In genomic region chr20:19073584-19074198, GRCh38 we compare ENCODE assay signal across 11 cellular contexts.
DNase-seq lines count a peak whose midpoint lies in the region; TF ChIP-seq lines count a peak whose summit lies in the region.
"Had no signal": no experiment of that assay in that cellular context is flagged by ENCODE, and none has a peak within 500 bp of the region (broad histone marks: within the 10 kb centered on the region; RNA-seq: fewer than 3 reads in every experiment).

No MANE protein-coding gene starts in this region.

- intact Hi-C loops in esophagus squamous epithelium (cut with DNase I) = no loop called here

- H2AFZ ChIP-seq in OCI-LY1 (ENCODE audit: low read length) (no peak overlapping the region), hepatocyte (no peak overlapping the region)

- in situ Hi-C loops in ACHN (cut with HindIII; ENCODE audit: low pct_ligation_motif_present, low pct_unique_long_range_greater_than_20kb, low sequenced_read_pairs) = no loop called here

- DNase-seq in ACHN (peak; percentile 7), GM12865 (ENCODE audit: low read depth) (peak; percentile 35), hepatocyte (ENCODE audit: low spot score) (peak; percentile 34), esophagus squamous epithelium (lab: John Stamatoyannopoulos, UW) (no peak), foreskin melanocyte (no peak), kidney glomerular epithelial cell (lab: John Stamatoyannopoulos, UW) (no peak), middle frontal gyrus (ENCODE audit: extremely low spot score, low spot score) (no peak)
- DNase-seq: COR-L47, thyroid gland had no signal

- H3K9ac ChIP-seq in OCI-LY1 (ENCODE audit: low read length) = no peak overlapping the region

- no peaks in the 10 kb centered on the region for H3K4me1 ChIP-seq in OCI-LY1 (ENCODE audit: insufficient read depth, low read length, severe bottlenecking)
- no peaks in the 10 kb centered on the region for H3K4me1 ChIP-seq in hepatocyte (ENCODE audit: insufficient read depth)
- H3K4me1 ChIP-seq in esophagus squamous epithelium = no peaks in the 10 kb centered on the region
- H3K4me1 ChIP-seq: thyroid gland had no signal

- H3K9me2 ChIP-seq in OCI-LY1 (ENCODE audit: low read depth, low read length) (no peaks in the 10 kb centered on the region), hepatocyte (replicated peaks; ENCODE audit: insufficient read depth) (no peaks in the 10 kb centered on the region)

- WGBS in hepatocyte (ENCODE audit: low lambda C conversion rate, missing lambda C conversion rate) = 31% methylated on average over 2 of the region's 2 CpGs
- 60 to 62% methylated on average over 1 to 2 of the region's 2 CpGs for WGBS in esophagus squamous epithelium, 2 donors

- no peak for TF ChIP-seq POLR2A in esophagus squamous epithelium (IDR thresholded peaks at IDR 0.05)

- H3K27ac ChIP-seq in OCI-LY1 (ENCODE audit: low read depth, low read length, poor library complexity, severe bottlenecking) (no peak overlapping the region), hepatocyte (no peak overlapping the region), esophagus squamous epithelium (no peak overlapping the region)
- H3K27ac ChIP-seq: SK-N-MC, thyroid gland had no signal

- H3F3A ChIP-seq in OCI-LY1 (ENCODE audit: insufficient read depth, low read length) = no peaks in the 10 kb centered on the region

- TF ChIP-seq CTCF in GM12865 (IDR thresholded peaks at IDR 0.05; ENCODE audit: insufficient read depth, low read depth, low read length, missing control alignments) = peak; percentile 43
- TF ChIP-seq CTCF in OCI-LY1 (IDR thresholded peaks at IDR 0.05; ENCODE audit: low read length) = peak; percentile 62
- TF ChIP-seq CTCF in hepatocyte (IDR thresholded peaks at IDR 0.05; ENCODE audit: poor library complexity) = peak; percentile 40
- peak in 1 of 6 experiments; percentile 15 for TF ChIP-seq CTCF in esophagus squamous epithelium (IDR thresholded peaks at IDR 0.05)

- H4K20me1 ChIP-seq in OCI-LY1 (ENCODE audit: insufficient read depth, low read length) = no peaks in the 10 kb centered on the region
- H4K20me1 ChIP-seq in hepatocyte (ENCODE audit: insufficient read depth, poor library complexity, severe bottlenecking) = no peaks in the 10 kb centered on the region

- H3K27me3 ChIP-seq in OCI-LY1 (ENCODE audit: insufficient read depth, low read length) (no peaks in the 10 kb centered on the region; the same call in 1 of the 2 replicates), hepatocyte (no peaks in the 10 kb centered on the region), esophagus squamous epithelium (no peaks in the 10 kb centered on the region)
- H3K27me3 ChIP-seq: thyroid gland had no signal

- no peak overlapping the region for H3K4me2 ChIP-seq in OCI-LY1 (ENCODE audit: low read length)
- no peak overlapping the region for H3K4me2 ChIP-seq in hepatocyte

- H3K9me3 ChIP-seq in OCI-LY1 (ENCODE audit: low read length) (no peaks in the 10 kb centered on the region), hepatocyte (ENCODE audit: low read depth) (no peaks in the 10 kb centered on the region), esophagus squamous epithelium (no peaks in the 10 kb centered on the region)
- H3K9me3 ChIP-seq: thyroid gland had no signal

- no peaks in the 10 kb centered on the region for H3K36me3 ChIP-seq in OCI-LY1 (ENCODE audit: insufficient read depth, low read length)
- no peaks in the 10 kb centered on the region for H3K36me3 ChIP-seq in hepatocyte (replicated peaks; ENCODE audit: insufficient read depth, low read depth)
- H3K36me3 ChIP-seq in esophagus squamous epithelium = no peaks in the 10 kb centered on the region
- H3K36me3 ChIP-seq: thyroid gland had no signal

- H3K79me2 ChIP-seq in OCI-LY1 (ENCODE audit: insufficient read depth, low read length) (no peaks in the 10 kb centered on the region), hepatocyte (no peaks in the 10 kb centered on the region)

- H3K4me3 ChIP-seq in GM12865 (ENCODE audit: low read depth, low read length) (no peak overlapping the region), OCI-LY1 (ENCODE audit: low read depth, low read length, poor library complexity, severe bottlenecking) (no peak overlapping the region), hepatocyte (no peak overlapping the region), esophagus squamous epithelium (no peak overlapping the region)
- H3K4me3 ChIP-seq: SK-N-MC, thyroid gland had no signal

Comparison
In these comparisons a context has a peak if more than half of its experiments do, and no peak if none do; other contexts are left out.
1. DNase-seq: peak in ACHN (single experiment), GM12865 (single experiment) and hepatocyte (single experiment); none in esophagus squamous epithelium (single experiment), foreskin melanocyte (single experiment), kidney glomerular epithelial cell (single experiment) and middle frontal gyrus (single experiment).